Comparison of ENCODE assay signal across 10 cellular contexts in the genomic region with DNA sequence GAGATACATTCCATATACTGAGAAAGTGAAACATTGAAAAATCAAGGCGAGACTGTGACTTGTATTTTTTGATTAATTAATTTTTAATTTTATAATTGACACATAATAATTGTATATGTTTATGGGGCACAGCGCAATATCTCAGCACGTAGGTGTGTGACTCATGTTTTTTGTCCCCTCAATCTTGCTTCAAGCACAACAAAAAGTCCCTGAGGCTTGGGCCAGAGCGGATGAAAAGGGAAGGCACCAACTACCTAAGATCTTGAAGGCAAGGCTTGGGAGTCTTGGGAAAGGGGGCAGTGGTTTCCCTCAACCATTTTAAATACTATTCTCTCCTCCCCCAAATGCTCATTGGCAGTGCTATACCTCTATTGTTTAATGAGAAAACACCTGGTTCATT. TPM values are rescaled to one million over a fixed set of nuclear protein-coding genes. Genes with fewer than 3 reads are reported as not detected.
DNase-seq lines count a peak whose midpoint lies in the region; ATAC-seq and TF ChIP-seq lines count a peak whose summit lies in the region.
"Had no signal": no experiment of that assay in that cellular context is flagged by ENCODE, and none has a peak within 500 bp of the region (broad histone marks: within the 10 kb centered on the region; RNA-seq: fewer than 3 reads in every experiment).

No MANE protein-coding gene starts in this region.

- DNase-seq in superior temporal gyrus (ENCODE audit: extremely low spot score), result no peak
- no peak for DNase-seq in tibial artery
- DNase-seq in naive thymus-derived CD8-positive, alpha-beta T cell, result no peak
- no peak for DNase-seq in dermis blood vessel endothelial cell
- DNase-seq: nephron progenitor cell, spleen had no signal

- intact Hi-C loops in tibial artery (cut with DNase I; ENCODE audit: low total_unique reads), result no loop called here

- no peaks in the 10 kb centered on the region for H3K9me3 ChIP-seq in tibial artery
- H3K9me3 ChIP-seq: spleen had no signal

- no peaks in the 10 kb centered on the region for H3K4me1 ChIP-seq in tibial artery

- H3K4me3 ChIP-seq in tibial artery, result no peak overlapping the region
- H3K4me3 ChIP-seq: spleen had no signal

- H3K4me1 Mint-ChIP-seq in naive thymus-derived CD8-positive, alpha-beta T cell, result no peaks in the 10 kb centered on the region

- H3K4me3 Mint-ChIP-seq in naive thymus-derived CD8-positive, alpha-beta T cell, result no peak overlapping the region

- no peak overlapping the region for H3K27ac Mint-ChIP-seq in naive thymus-derived CD8-positive, alpha-beta T cell

- peaks cover 4 to 22% (median 7%) of the 10 kb centered on the region in 5 donors for H3K27me3 Mint-ChIP-seq in naive thymus-derived CD8-positive, alpha-beta T cell

- H3K36me3 Mint-ChIP-seq in naive thymus-derived CD8-positive, alpha-beta T cell, result no peaks in the 10 kb centered on the region

- H3K36me3 ChIP-seq in tibial artery, result no peaks in the 10 kb centered on the region
- H3K36me3 ChIP-seq: spleen had no signal

- POLR2A ChIA-PET in naive thymus-derived CD8-positive, alpha-beta T cell (lab: Charles Lee), result no interaction called here

- peaks cover 0 to 18% (median 4%) of the 10 kb centered on the region in 9 donors for H3K9me3 Mint-ChIP-seq in naive thymus-derived CD8-positive, alpha-beta T cell

- peak overlapping the region; percentile 86 for H3K27ac ChIP-seq in VCaP
- H3K27ac ChIP-seq in tibial artery, result no peak overlapping the region
- H3K27ac ChIP-seq: spleen had no signal

- no peaks in the 10 kb centered on the region for H3K27me3 ChIP-seq in tibial artery
- H3K27me3 ChIP-seq: spleen had no signal

- TF ChIP-seq CTCF in VCaP (conservative IDR thresholded peaks at IDR 0.05) (no peak), tibial artery (IDR thresholded peaks at IDR 0.05) (no peak)

- ATAC-seq in GM18505 (IDR thresholded peaks at IDR 0.05; ENCODE audit: unreplicated experiment) (peak; percentile 36), GM21423 (IDR thresholded peaks at IDR 0.05; ENCODE audit: unreplicated experiment) (peak; percentile 34), HG03039 (IDR thresholded peaks at IDR 0.05; ENCODE audit: unreplicated experiment) (peak; percentile 52)
- no peak for ATAC-seq in naive thymus-derived CD8-positive, alpha-beta T cell

- TF ChIP-seq POLR2A in GM18505 (IDR thresholded peaks at IDR 0.05; ENCODE audit: borderline replicate concordance, extremely low read depth, insufficient read depth, insufficient read length), result no peak

RNA-seq across cellular contexts. Expression of gene SGPP2, which starts 9.9 kb away (rescaled TPM):
- total RNA-seq in naive thymus-derived CD8-positive, alpha-beta T cell, result under 1 TPM; 0.31 to 0.33 TPM
- polyA plus RNA-seq in naive thymus-derived CD8-positive, alpha-beta T cell, result not detected
- total RNA-seq in dermis blood vessel endothelial cell, result 0.05 and 0.17 TPM in 2 replicates

Comparison
In these comparisons a context has a peak if more than half of its experiments do, and no peak if none do; other contexts are left out.
1. ATAC-seq: peak in GM18505 (single experiment), GM21423 (single experiment) and HG03039 (single experiment); none in naive thymus-derived CD8-positive, alpha-beta T cell (0 of 2).